9 cellular contexts compared by ENCODE assay signal in the genomic region with DNA sequence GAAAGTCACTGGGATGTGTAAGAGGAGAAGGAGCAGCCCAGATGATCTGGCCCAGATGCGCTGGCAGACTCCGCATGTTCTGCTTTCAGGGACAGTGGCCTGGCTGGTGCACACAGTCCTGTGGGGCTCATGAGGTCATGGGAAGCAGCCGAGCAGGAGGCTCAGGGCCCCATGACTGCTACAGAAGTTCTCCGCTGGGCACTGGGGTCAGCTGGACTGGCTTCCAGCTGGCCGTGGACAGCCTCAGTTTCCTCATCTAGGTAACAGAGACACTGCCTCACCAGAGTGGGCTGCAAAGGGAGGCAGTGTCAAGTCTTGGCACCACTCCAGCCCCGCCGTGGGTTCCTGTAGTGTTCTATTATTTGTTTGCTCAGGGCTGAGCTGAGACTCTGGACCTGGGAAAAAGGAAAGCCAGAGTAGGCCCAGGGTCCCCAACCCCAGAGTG. TPM values are rescaled to one million over a fixed set of nuclear protein-coding genes. Genes with fewer than 3 reads are reported as not detected.
A peak's percentile ranks its signal among the peaks of the same experiment; 100 is the strongest.
DNase-seq lines count a peak whose midpoint lies in the region; ATAC-seq lines count a peak whose summit lies in the region.
"Had no signal": no experiment of that assay in that cellular context is flagged by ENCODE, and none has a peak within 500 bp of the region (broad histone marks: within the 10 kb centered on the region; RNA-seq: fewer than 3 reads in every experiment).

No MANE protein-coding gene starts in this region.

- no peaks in the 10 kb centered on the region for H3K27me3 Mint-ChIP-seq in CD4-positive, alpha-beta memory T cell

- H3K36me3 ChIP-seq in CD4-positive, alpha-beta memory T cell (ENCODE audit: insufficient read depth, low read length) = peaks cover 33% of the 10 kb centered on the region
- peaks cover 45% of the 10 kb centered on the region for H3K36me3 ChIP-seq in adipocyte (ENCODE audit: control insufficient read depth, insufficient read depth, low read length, severe bottlenecking)

- POLR2A ChIA-PET in CD4-positive, alpha-beta memory T cell (lab: Charles Lee; ENCODE audit: partially characterized antibody) = interaction anchor here (0.7 to 20.7 kb wide), 9 partner anchors 15 to 88 kb away, joined by 3 to 650 read pairs (median 6); partner anchors contain the start of gene MED15

- no peaks in the 10 kb centered on the region for H3K9me3 ChIP-seq in CD4-positive, alpha-beta memory T cell (ENCODE audit: control insufficient read depth in 1 of 2, low read length in 2 of 2)
- H3K9me3 ChIP-seq in adipocyte (ENCODE audit: control insufficient read depth, low read length) (no peaks in the 10 kb centered on the region), right cardiac atrium (ENCODE audit: control insufficient read depth, low read length) (no peaks in the 10 kb centered on the region)

- CTCF ChIA-PET in CD4-positive, alpha-beta memory T cell (lab: Charles Lee; ENCODE audit: partially characterized antibody) = interaction anchor here (0.9 to 13.8 kb wide), 4 partner anchors 14 to 134 kb away, joined by 3 to 374 read pairs (median 4); no protein-coding TSS in a partner anchor

- intact Hi-C loops in CD4-positive, alpha-beta memory T cell (cut with micrococcal nuclease) = no loop called here
- intact Hi-C loops in right cardiac atrium (cut with DNase I) = no loop called here

- no peaks in the 10 kb centered on the region for H3K27me3 ChIP-seq in CD4-positive, alpha-beta memory T cell (ENCODE audit: insufficient read depth, low read length)
- H3K27me3 ChIP-seq in adipocyte (replicated peaks; ENCODE audit: control insufficient read depth, insufficient read depth, low read length) (no peaks in the 10 kb centered on the region), right cardiac atrium (ENCODE audit: control insufficient read depth, insufficient read depth) (no peaks in the 10 kb centered on the region)

- ATAC-seq in right cardiac atrium (peak; percentile 82 to 89), HG03378 (IDR thresholded peaks at IDR 0.05; ENCODE audit: unreplicated experiment) (no peak), GM18520 (IDR thresholded peaks at IDR 0.05; ENCODE audit: unreplicated experiment) (no peak)

- H3K9me3 Mint-ChIP-seq in CD4-positive, alpha-beta memory T cell = peaks cover 0 to 2% (median 0%) of the 10 kb centered on the region in 8 donors

- peaks cover 63 to 93% (median 83%) of the 10 kb centered on the region in 4 donors for H3K4me1 Mint-ChIP-seq in CD4-positive, alpha-beta memory T cell

- peak overlapping the region; percentile 75 for H3K27ac ChIP-seq in CD4-positive, alpha-beta memory T cell (ENCODE audit: low read depth, low read length)
- H3K27ac ChIP-seq in right cardiac atrium (ENCODE audit: low read length) = peak overlapping the region; percentile 93

- H3K4me3 ChIP-seq in CD4-positive, alpha-beta memory T cell (ENCODE audit: low read length in 2 of 2) = peak overlapping the region in 1 of 2 donors; percentile 15
- H3K4me3 ChIP-seq in adipocyte (ENCODE audit: low read length) (peak overlapping the region; percentile 40), right cardiac atrium (ENCODE audit: low read length) (no peak overlapping the region)

- 31% methylated on average over 7 of the region's 7 CpGs for WGBS in right cardiac atrium

- no peak for DNase-seq in CD4-positive, alpha-beta memory T cell
- no peak for DNase-seq in adipocyte (ENCODE audit: low read depth)
- peak; percentile 90 to 96 (median 93) for DNase-seq in right cardiac atrium
- DNase-seq in renal cortical epithelial cell (ENCODE audit: low read depth) = peak; percentile 43
- no peak for DNase-seq in SK-N-DZ (ENCODE audit: low spot score)
- DNase-seq in DMS114 treated with DMSO at 0.1 percent for 48 hours (lab: John Stamatoyannopoulos, UW; ENCODE audit: unreplicated experiment) = no peak
- DNase-seq: NCI-H526 treated with DMSO at 0.1 percent for 48 hours had no signal

- peak overlapping the region; percentile 84 to 89 (median 88) for H3K4me3 Mint-ChIP-seq in CD4-positive, alpha-beta memory T cell

- peaks cover 45 to 58% of the 10 kb centered on the region in 2 donors for H3K36me3 Mint-ChIP-seq in CD4-positive, alpha-beta memory T cell

- peaks cover 98% of the 10 kb centered on the region for H3K4me1 ChIP-seq in CD4-positive, alpha-beta memory T cell (ENCODE audit: insufficient read depth, low read length)
- peaks cover 55% of the 10 kb centered on the region for H3K4me1 ChIP-seq in adipocyte (ENCODE audit: control insufficient read depth, insufficient read depth, low read length)
- H3K4me1 ChIP-seq in right cardiac atrium (ENCODE audit: control insufficient read depth, insufficient read depth, low read length) = peaks cover 49% of the 10 kb centered on the region

- peak overlapping the region; percentile 84 for H3K9ac ChIP-seq in adipocyte (ENCODE audit: low read length)

- peak overlapping the region; percentile 92 to 99 (median 98) for H3K27ac Mint-ChIP-seq in CD4-positive, alpha-beta memory T cell

RNA-seq across cellular contexts. Expression of gene MED15, which starts 45.1 kb away (rescaled TPM):
- 100 to 1,000 TPM; 225 to 237 TPM for total RNA-seq in CD4-positive, alpha-beta memory T cell
- 10 to 100 TPM; 15.6 to 86.8 TPM for polyA plus RNA-seq in CD4-positive, alpha-beta memory T cell
- total RNA-seq in right cardiac atrium (10 to 100 TPM; 47.3 to 53.4 (median 50.1) TPM), renal cortical epithelial cell (41.5 and 69.2 TPM in 2 replicates)
- polyA plus RNA-seq in right cardiac atrium = 30.9 TPM
- polyA plus RNA-seq in SK-N-DZ (2014; cell fraction: cytosol; rRNA removed) = 13.0 and 18.5 TPM in 2 replicates
- polyA plus RNA-seq in SK-N-DZ (2014; cell fraction: nucleus; rRNA removed) = 30.5 and 51.8 TPM in 2 replicates

RNA-seq across cellular contexts. Expression of gene KLHL22, which starts 56.9 kb away (rescaled TPM):
- 10 to 100 TPM; 60.2 to 63.1 TPM for total RNA-seq in CD4-positive, alpha-beta memory T cell
- 10 to 100 TPM; 19.4 to 23.9 TPM for polyA plus RNA-seq in CD4-positive, alpha-beta memory T cell
- 10 to 100 TPM; 17.9 to 25.8 (median 20.6) TPM for total RNA-seq in right cardiac atrium
- polyA plus RNA-seq in right cardiac atrium = 19.1 TPM
- total RNA-seq in renal cortical epithelial cell = 18.9 and 25.5 TPM in 2 replicates
- polyA plus RNA-seq in SK-N-DZ (2014; cell fraction: cytosol; rRNA removed) = 32.7 and 36.4 TPM in 2 replicates
- 40.3 and 52.4 TPM in 2 replicates for polyA plus RNA-seq in SK-N-DZ (2014; cell fraction: nucleus; rRNA removed)

Comparison
In these comparisons a context has a peak if more than half of its experiments do, and no peak if none do; other contexts are left out.
1. DNase-seq: peak in right cardiac atrium (3 of 3) and renal cortical epithelial cell (single experiment); none in CD4-positive, alpha-beta memory T cell (0 of 5), adipocyte (single experiment), SK-N-DZ (single experiment) and DMS114 treated with DMSO at 0.1 percent for 48 hours (single experiment).
2. ATAC-seq: peak in right cardiac atrium (2 of 2); none in HG03378 (single experiment) and GM18520 (single experiment).